9 cellular contexts compared by ENCODE assay signal in the genomic region with DNA sequence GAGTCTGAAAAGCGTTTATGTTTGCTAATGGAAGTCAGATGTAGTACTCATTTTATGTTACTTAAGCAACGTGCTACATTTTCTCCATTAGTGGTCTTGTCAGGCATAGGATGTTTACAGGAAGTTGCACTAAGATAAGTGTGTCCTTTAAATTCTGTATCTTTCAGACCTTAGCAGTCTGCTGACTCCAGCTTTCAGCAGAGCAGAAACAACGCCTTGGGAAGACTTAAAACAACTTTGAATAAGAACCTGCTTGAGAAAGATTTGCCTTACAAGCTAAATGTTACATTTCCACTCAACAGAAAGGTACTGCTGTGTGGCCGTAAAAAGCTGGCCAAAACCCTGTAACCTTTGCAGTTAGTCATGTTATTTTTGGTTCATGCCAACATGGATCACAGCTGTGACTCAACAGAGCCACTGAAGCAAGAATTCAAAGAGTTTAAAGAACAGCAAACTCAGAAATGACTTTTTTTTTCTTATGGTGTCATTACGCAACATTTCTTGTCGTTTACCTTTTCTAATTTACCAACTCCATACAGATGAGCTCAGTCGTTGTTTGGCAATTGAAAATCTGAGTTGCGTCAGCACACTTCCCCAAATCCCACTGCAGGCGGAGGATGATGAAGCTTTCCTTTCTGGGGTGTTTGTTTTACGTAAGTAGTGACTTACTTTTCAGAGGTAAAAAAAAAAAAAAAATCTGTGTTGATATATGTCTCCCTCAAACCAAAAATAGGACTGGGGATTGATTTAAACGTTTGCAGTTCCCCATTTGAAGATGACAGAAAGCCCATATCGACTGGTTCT. TPM values are rescaled to one million over a fixed set of nuclear protein-coding genes. Genes with fewer than 3 reads are reported as not detected.
DNase-seq lines count a peak whose midpoint lies in the region; ATAC-seq and TF ChIP-seq lines count a peak whose summit lies in the region.
"Had no signal": no experiment of that assay in that cellular context is flagged by ENCODE, and none has a peak within 500 bp of the region (broad histone marks: within the 10 kb centered on the region; RNA-seq: fewer than 3 reads in every experiment).

No MANE protein-coding gene starts in this region.

- CTCF ChIA-PET in activated B cell treated with CpG ODN at 0.5 μM for 24 hours (lab: Charles Lee) = no interaction called here

- H3K4me3 Mint-ChIP-seq in activated T-cell treated with anti-CD3 and anti-CD28 coated beads, Interleukin-2, amount 50 U/mL, for 4 hours = no peak overlapping the region
- no peak overlapping the region for H3K4me3 Mint-ChIP-seq in activated B cell treated with CpG ODN at 0.5 μM for 24 hours

- ATAC-seq in activated T-cell treated with anti-CD3 and anti-CD28 coated beads, Interleukin-2, amount 50 U/mL, for 4 hours = peak; percentile 34 to 48
- peak; percentile 42 for ATAC-seq in activated B cell treated with CpG ODN at 0.5 μM for 24 hours (ENCODE audit: low read depth)
- ATAC-seq in upper lobe of right lung = peak; percentile 78
- no peak for ATAC-seq in HG03571 (IDR thresholded peaks at IDR 0.05; ENCODE audit: unreplicated experiment)

- no peaks in the 10 kb centered on the region for H3K9me3 Mint-ChIP-seq in activated T-cell treated with anti-CD3 and anti-CD28 coated beads, Interleukin-2, amount 50 U/mL, for 4 hours
- H3K9me3 Mint-ChIP-seq in activated B cell treated with CpG ODN at 0.5 μM for 24 hours = no peaks in the 10 kb centered on the region

- no peak for DNase-seq in activated T-cell treated with anti-CD3 and anti-CD28 coated beads, Interleukin-2, amount 50 U/mL, for 4 hours
- no peak for DNase-seq in activated T-cell treated with anti-CD3 and anti-CD28 coated beads, Interleukin-2, amount 50 U/mL, for 1 hour
- DNase-seq in activated B cell treated with CpG ODN at 0.5 μM for 24 hours (no peak), hepatic stellate cell (ENCODE audit: low spot score) (peak; percentile 55), upper lobe of right lung (no peak), NCI-H526 (lab: John Stamatoyannopoulos, UW) (no peak), NCI-H345 treated with DMSO at 0.1 percent for 48 hours (lab: John Stamatoyannopoulos, UW; ENCODE audit: unreplicated experiment) (no peak)
- DNase-seq: DND-41 had no signal

- H3K9me3 ChIP-seq in upper lobe of right lung = no peaks in the 10 kb centered on the region

- H3K27me3 Mint-ChIP-seq in activated T-cell treated with anti-CD3 and anti-CD28 coated beads, Interleukin-2, amount 50 U/mL, for 4 hours (ENCODE audit: low read depth) = peaks cover 11% of the 10 kb centered on the region
- H3K27me3 Mint-ChIP-seq in activated B cell treated with CpG ODN at 0.5 μM for 24 hours = peaks cover 7% of the 10 kb centered on the region

- no peaks in the 10 kb centered on the region for H3K36me3 ChIP-seq in upper lobe of right lung

- intact Hi-C loops in activated B cell treated with CpG ODN at 0.5 μM for 24 hours (cut with micrococcal nuclease) = no loop called here
- intact Hi-C loops in upper lobe of right lung (cut with DNase I) = no loop called here

- H3K27ac ChIP-seq in upper lobe of right lung = peak overlapping the region; percentile 24

- H3K27ac Mint-ChIP-seq in activated B cell treated with CpG ODN at 0.5 μM for 24 hours = peak overlapping the region; percentile 7

- peaks cover 3% of the 10 kb centered on the region for H3K27me3 ChIP-seq in upper lobe of right lung

- TF ChIP-seq CTCF in activated B cell treated with CpG ODN at 0.5 μM for 24 hours (IDR thresholded peaks at IDR 0.05) (no peak), upper lobe of right lung (IDR thresholded peaks at IDR 0.05) (no peak)

- H3K36me3 Mint-ChIP-seq in activated T-cell treated with anti-CD3 and anti-CD28 coated beads, Interleukin-2, amount 50 U/mL, for 4 hours (ENCODE audit: insufficient read depth) = no peaks in the 10 kb centered on the region
- H3K36me3 Mint-ChIP-seq in activated B cell treated with CpG ODN at 0.5 μM for 24 hours (ENCODE audit: low read depth) = no peaks in the 10 kb centered on the region

- H3K4me3 ChIP-seq in upper lobe of right lung = no peak overlapping the region

- peaks cover 1% of the 10 kb centered on the region for H3K4me1 Mint-ChIP-seq in activated T-cell treated with anti-CD3 and anti-CD28 coated beads, Interleukin-2, amount 50 U/mL, for 4 hours (ENCODE audit: low read depth)
- peaks cover 10% of the 10 kb centered on the region for H3K4me1 Mint-ChIP-seq in activated B cell treated with CpG ODN at 0.5 μM for 24 hours

- no peaks in the 10 kb centered on the region for H3K4me1 ChIP-seq in upper lobe of right lung

- POLR2A ChIA-PET in activated B cell treated with CpG ODN at 0.5 μM for 24 hours (lab: Charles Lee) = interaction anchor here (0.7 kb wide), 2 partner anchors 32 to 79 kb away, joined by 3 read pairs; no protein-coding TSS in a partner anchor

RNA-seq across cellular contexts. Expression of a gene that starts 27.9 kb away (rescaled TPM):
- total RNA-seq in activated T-cell treated with anti-CD3 and anti-CD28 coated beads, Interleukin-2, amount 50 U/mL, for 4 hours = not detected
- total RNA-seq in activated B cell treated with CpG ODN at 0.5 μM for 24 hours = 0.75 and 0.78 TPM in 2 replicates
- 6.6 TPM for total RNA-seq in upper lobe of right lung
